Comparison of ENCODE assay signal across 8 cellular contexts in the genomic region with DNA sequence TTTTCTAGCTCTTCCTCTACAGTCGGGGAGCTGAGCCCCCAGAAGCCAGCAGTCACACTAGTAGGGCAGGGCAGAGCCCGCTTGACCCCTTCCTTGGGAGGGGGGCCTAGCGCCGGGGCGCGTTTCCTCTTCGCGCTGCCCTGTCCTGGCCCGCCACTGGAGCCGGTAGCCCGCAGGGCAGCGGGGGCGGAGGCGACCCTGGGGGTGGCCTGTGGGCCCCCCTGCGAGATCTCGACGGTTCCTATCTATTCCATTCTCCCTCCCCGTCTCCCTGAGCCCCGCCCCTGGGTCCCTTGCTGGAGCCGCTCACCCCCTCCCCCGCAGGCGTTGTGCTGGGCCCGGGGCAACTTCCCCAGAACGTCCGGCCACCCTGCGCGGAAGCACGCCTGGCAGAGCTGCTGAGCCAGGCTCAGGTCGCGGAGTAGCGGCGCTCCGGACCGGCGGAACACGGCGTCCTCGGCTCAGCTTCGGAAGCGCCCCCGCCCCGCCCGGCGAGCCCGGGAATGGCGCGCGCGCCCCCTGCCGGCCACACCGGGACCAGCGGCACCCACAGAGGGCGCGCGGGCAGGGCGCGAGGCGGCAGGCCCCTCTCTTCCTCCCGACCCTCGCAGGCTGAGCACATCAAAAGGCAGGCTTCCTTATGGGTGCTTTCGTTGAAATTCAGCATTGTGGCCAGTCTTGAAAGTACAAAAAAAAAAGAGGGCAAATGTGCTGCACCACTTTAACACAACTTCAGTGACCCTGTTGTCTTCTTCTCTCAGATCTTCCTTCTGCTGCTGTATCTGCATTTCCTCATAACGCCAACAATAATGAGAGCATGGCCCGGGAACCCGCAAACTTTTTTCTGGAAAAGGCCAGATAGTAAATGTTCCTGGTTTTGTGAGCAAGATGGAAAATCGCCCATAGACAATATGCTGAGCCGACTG.
DNase-seq lines count a peak whose midpoint lies in the region; ATAC-seq lines count a peak whose summit lies in the region.

No MANE protein-coding gene starts in this region.

- peak overlapping the region; percentile 72 for H3K4me3 Mint-ChIP-seq in T-helper 17 cell

- no peaks in the 10 kb centered on the region for H3K9me3 ChIP-seq in T-helper 17 cell (ENCODE audit: control insufficient read depth, low read length, poor library complexity, severe bottlenecking)

- DNase-seq in Kasumi-1 (lab: John Stamatoyannopoulos, UW) (peak; percentile 42 to 79), T-helper 17 cell (peak in 2 of 3 donors; percentile 18 to 26), caudate nucleus (lab: John Stamatoyannopoulos, UW) (peak in 45 of 61 donors; percentile 7 to 69 (median 32)), islet precursor cell (peak; percentile 89), smooth muscle cell of the brain vasculature (ENCODE audit: low read depth, low spot score) (peak; percentile 28), NCI-H2107 treated with DMSO at 0.1 percent for 48 hours (lab: John Stamatoyannopoulos, UW; ENCODE audit: unreplicated experiment) (no peak)

- H3K4me3 ChIP-seq in GM08714 (ENCODE audit: low read length) = peak overlapping the region; percentile 17; the same call in 1 of the 2 replicates

- no peak overlapping the region for H3K27ac Mint-ChIP-seq in T-helper 17 cell

- peak; percentile 93 for ATAC-seq in GM21825 (IDR thresholded peaks at IDR 0.05; ENCODE audit: unreplicated experiment)
- peak; percentile 71 for ATAC-seq in T-helper 17 cell

- H3K27ac ChIP-seq in caudate nucleus (ENCODE audit: low read depth, low read length) = peak overlapping the region; percentile 50

- H3K36me3 Mint-ChIP-seq in T-helper 17 cell (ENCODE audit: low read depth) = peaks cover 6% of the 10 kb centered on the region

- peaks cover 30% of the 10 kb centered on the region for H3K27me3 Mint-ChIP-seq in T-helper 17 cell

- peaks cover 4% of the 10 kb centered on the region for H3K4me1 Mint-ChIP-seq in T-helper 17 cell
